In the genomic region with DNA sequence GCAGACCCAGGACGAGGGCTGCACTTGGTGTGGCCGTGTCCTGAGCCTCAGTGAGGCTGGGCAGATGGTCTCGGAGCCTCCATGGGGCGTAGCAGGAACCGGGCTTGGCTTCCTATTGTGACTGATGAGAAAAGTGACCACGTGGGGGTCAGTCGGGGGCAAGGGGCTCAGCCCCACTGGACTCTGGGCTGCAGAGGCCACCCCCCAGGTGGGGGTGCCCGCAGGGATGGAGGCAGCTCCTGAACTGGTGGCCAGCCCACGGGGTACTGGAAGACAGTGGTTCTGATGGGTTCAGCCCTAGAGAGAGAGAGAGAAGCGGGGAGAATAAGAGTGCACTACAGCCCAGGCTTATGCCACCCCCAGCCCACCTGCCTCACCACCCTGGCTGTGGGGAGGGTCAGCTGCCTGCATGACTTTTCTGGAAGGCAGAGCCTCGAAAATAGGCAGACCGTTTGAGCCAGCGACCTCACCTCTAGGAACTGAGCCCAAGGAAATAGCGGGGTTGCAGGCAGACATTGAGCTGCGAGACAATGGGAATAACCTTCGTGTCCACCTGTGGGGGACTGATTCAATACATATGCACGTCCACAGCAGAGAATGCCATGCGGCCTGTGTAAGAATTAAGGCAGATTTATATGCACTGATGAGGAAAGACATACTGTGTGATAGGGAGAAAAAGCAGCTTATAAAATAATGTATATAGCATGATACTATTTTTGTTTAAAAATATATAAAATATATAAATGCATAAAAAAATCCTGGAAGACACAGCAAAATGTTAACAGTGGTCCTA, we compare ENCODE assay signal across 20 cellular contexts. TPM values are rescaled to one million over a fixed set of nuclear protein-coding genes. Genes with fewer than 3 reads are reported as not detected.
A peak's percentile ranks its signal among the peaks of the same experiment; 100 is the strongest.
DNase-seq lines count a peak whose midpoint lies in the region; ATAC-seq and TF ChIP-seq lines count a peak whose summit lies in the region.
"Had no signal": no experiment of that assay in that cellular context is flagged by ENCODE, and none has a peak within 500 bp of the region (broad histone marks: within the 10 kb centered on the region; RNA-seq: fewer than 3 reads in every experiment).

No MANE protein-coding gene starts in this region.

- no peak for ATAC-seq in Panc1
- no peak for ATAC-seq in activated T-helper 17 cell treated with anti-CD3 and anti-CD28 coated beads, Interleukin-2, amount 50 U/mL, for 72 hours (replicated peaks)
- ATAC-seq in GM18870 (IDR thresholded peaks at IDR 0.05; ENCODE audit: unreplicated experiment): no peak
- ATAC-seq in GM21737 (IDR thresholded peaks at IDR 0.05; ENCODE audit: unreplicated experiment): no peak
- ATAC-seq: A549; CD8-positive, alpha-beta T cell had no signal

- no peak overlapping the region for H3K4ac ChIP-seq in neuronal stem cell (ENCODE audit: low read length)

- H3K14ac ChIP-seq in neuronal stem cell (ENCODE audit: low read length): no peak overlapping the region

- peak overlapping the region; percentile 93 for H4K8ac ChIP-seq in neuronal stem cell (ENCODE audit: low read depth, low read length)

- WGBS in neuronal stem cell (ENCODE audit: extremely low coverage in 2 of 2, insufficient read length in 2 of 2, insufficient replicate concordance in 1 of 2), 2 donors: no CpG with 5 or more reads among the region's 18 CpGs

- H3K4me1 ChIP-seq in Panc1 (ENCODE audit: control insufficient read depth, insufficient read depth, low read length): peaks cover 2% of the 10 kb centered on the region; the same call in 1 of the 2 replicates
- peaks cover 2 to 10% of the 10 kb centered on the region in 2 donors for H3K4me1 ChIP-seq in neuronal stem cell (ENCODE audit: control insufficient read depth in 2 of 2, insufficient read depth in 1 of 2, low read depth in 1 of 2, low read length in 2 of 2)
- H3K4me1 ChIP-seq: A549 had no signal

- H3K4me3 ChIP-seq in H7 (ENCODE audit: insufficient read depth, low read depth, low read length) (no peak overlapping the region), Panc1 (ENCODE audit: low read depth in 2 of 2, low read length in 2 of 2) (no peak overlapping the region), neuronal stem cell (ENCODE audit: low read length in 2 of 2) (no peak overlapping the region)
- H3K4me3 ChIP-seq: A549; BLaER1 treated with 17β-estradiol and CSF1 and Interleukin-3, amounts not matched to agents 10 nM and 100 nM had no signal

- H3K27ac Mint-ChIP-seq in activated T-helper 17 cell treated with anti-CD3 and anti-CD28 coated beads, Interleukin-2, amount 50 U/mL, for 72 hours: peak overlapping the region; percentile 21
- H3K27ac Mint-ChIP-seq: B cell; CD4-positive, alpha-beta T cell; CD8-positive, alpha-beta T cell had no signal

- H3K9me3 Mint-ChIP-seq in activated T-helper 17 cell treated with anti-CD3 and anti-CD28 coated beads, Interleukin-2, amount 50 U/mL, for 72 hours: no peaks in the 10 kb centered on the region
- H3K9me3 Mint-ChIP-seq: CD4-positive, alpha-beta T cell; CD8-positive, alpha-beta T cell had no signal

- H2BK15ac ChIP-seq in neuronal stem cell (ENCODE audit: low read length): no peak overlapping the region

- H3K36me3 ChIP-seq in H7 (replicated peaks; ENCODE audit: control insufficient read depth, insufficient read depth, low read length) (no peaks in the 10 kb centered on the region), Panc1 (ENCODE audit: control insufficient read depth, insufficient read depth, low read length) (no peaks in the 10 kb centered on the region), neuronal stem cell (replicated peaks in 1 of 2; ENCODE audit: control insufficient read depth in 2 of 2, insufficient read depth in 2 of 2, low read length in 2 of 2) (no peaks in the 10 kb centered on the region)

- H3K27me3 ChIP-seq in H7 (ENCODE audit: control insufficient read depth, insufficient read depth, low read length): no peaks in the 10 kb centered on the region
- no peaks in the 10 kb centered on the region for H3K27me3 ChIP-seq in Panc1 (ENCODE audit: control insufficient read depth, insufficient read depth, low read length)
- H3K27me3 ChIP-seq in neuronal stem cell (ENCODE audit: control insufficient read depth in 3 of 3, insufficient read depth in 3 of 3, low read depth in 1 of 3, low read length in 3 of 3): no peaks in the 10 kb centered on the region

- H3K4me3 Mint-ChIP-seq in activated T-helper 17 cell treated with anti-CD3 and anti-CD28 coated beads, Interleukin-2, amount 50 U/mL, for 72 hours: no peak overlapping the region
- H3K4me3 Mint-ChIP-seq: B cell; CD4-positive, alpha-beta T cell; CD8-positive, alpha-beta T cell had no signal

- POLR2A ChIA-PET in Panc1 (lab: Charles Lee): no interaction called here

- intact Hi-C loops in Panc1 (cut with micrococcal nuclease; ENCODE audit: unreplicated experiment): no loop called here

- H2BK5ac ChIP-seq in neuronal stem cell (ENCODE audit: low read length): no peak overlapping the region

- H3K27me3 Mint-ChIP-seq in activated T-helper 17 cell treated with anti-CD3 and anti-CD28 coated beads, Interleukin-2, amount 50 U/mL, for 72 hours: no peaks in the 10 kb centered on the region
- H3K27me3 Mint-ChIP-seq: B cell; CD4-positive, alpha-beta T cell had no signal

- H3K18ac ChIP-seq in neuronal stem cell (ENCODE audit: low read length): no peak overlapping the region

- H2AK5ac ChIP-seq in neuronal stem cell (ENCODE audit: low read depth, low read length): peak overlapping the region; percentile 68

- no peak overlapping the region for H3K27ac ChIP-seq in Panc1 (ENCODE audit: low read length)
- H3K27ac ChIP-seq in neuronal stem cell (replicated peaks; ENCODE audit: low read length): no peak overlapping the region
- H3K27ac ChIP-seq: 22Rv1; A549; BLaER1 treated with 17β-estradiol and CSF1 and Interleukin-3, amounts not matched to agents 10 nM and 100 nM; C4-2B had no signal

- no peak overlapping the region for H2BK120ac ChIP-seq in neuronal stem cell (ENCODE audit: low read depth, low read length)

- no peak overlapping the region for H2AFZ ChIP-seq in neuronal stem cell (ENCODE audit: low read length)

- in situ Hi-C loops in Panc1 (cut with HindIII; ENCODE audit: low pct_unique_long_range_greater_than_20kb, low sequenced_read_pairs): no loop called here

- H3K9me3 ChIP-seq in Panc1 (ENCODE audit: control insufficient read depth, insufficient read depth, low read depth, low read length): no peaks in the 10 kb centered on the region
- no peaks in the 10 kb centered on the region for H3K9me3 ChIP-seq in neuronal stem cell (replicated peaks in 1 of 2; ENCODE audit: control insufficient read depth in 2 of 2, insufficient read depth in 1 of 2, low read depth in 1 of 2, low read length in 2 of 2)
- H3K9me3 ChIP-seq: A549; BLaER1 treated with 17β-estradiol and CSF1 and Interleukin-3, amounts not matched to agents 10 nM and 100 nM; Caco-2 had no signal

- no peak overlapping the region for H3K9ac ChIP-seq in neuronal stem cell (ENCODE audit: low read depth, low read length, poor library complexity)
- H3K9ac ChIP-seq: BLaER1 treated with 17β-estradiol and CSF1 and Interleukin-3, amounts not matched to agents 10 nM and 100 nM had no signal

- no peak overlapping the region for H2BK12ac ChIP-seq in neuronal stem cell (ENCODE audit: low read length)

- H3K23ac ChIP-seq in neuronal stem cell (ENCODE audit: low read depth, low read length, poor library complexity): peak overlapping the region; percentile 3

- no peak overlapping the region for H3K4me2 ChIP-seq in neuronal stem cell (ENCODE audit: insufficient read depth, low read length, poor library complexity, severe bottlenecking)
- H3K4me2 ChIP-seq: A549; BLaER1 treated with 17β-estradiol and CSF1 and Interleukin-3, amounts not matched to agents 10 nM and 100 nM had no signal

- no peaks in the 10 kb centered on the region for H3K79me1 ChIP-seq in neuronal stem cell (ENCODE audit: low read depth, low read length)

- no peaks in the 10 kb centered on the region for H3K36me3 Mint-ChIP-seq in activated T-helper 17 cell treated with anti-CD3 and anti-CD28 coated beads, Interleukin-2, amount 50 U/mL, for 72 hours (ENCODE audit: low read depth)

- TSS peak; percentile 69 for BruUV-seq in Panc1 (replicated peaks; lab: Mats Ljungman, UMichigan)

- H4K91ac ChIP-seq in neuronal stem cell (ENCODE audit: low read depth, low read length, poor library complexity): no peak overlapping the region

- H3K4me1 Mint-ChIP-seq in activated T-helper 17 cell treated with anti-CD3 and anti-CD28 coated beads, Interleukin-2, amount 50 U/mL, for 72 hours: no peaks in the 10 kb centered on the region
- H3K4me1 Mint-ChIP-seq: B cell had no signal

- peak; percentile 61 for DNase-seq in H7
- DNase-seq in Panc1 (ENCODE audit: low read depth, low spot score): no peak
- no peak for DNase-seq in neuronal stem cell (ENCODE audit: low spot score)
- no peak for DNase-seq in activated CD4-positive, CD25-positive, alpha-beta regulatory T cell (lab: John Stamatoyannopoulos, UW)
- no peak for DNase-seq in activated CD4-positive, alpha-beta T cell treated with anti-CD3 and anti-CD28 coated beads for 1 hour
- DNase-seq: AML-193; Caco-2; Calu3; CD4-positive, alpha-beta T cell; CD8-positive, alpha-beta T cell; DMS79 treated with DMSO at 0.1 percent for 48 hours; GF-D8 had no signal

- CTCF ChIA-PET in Panc1 (lab: Charles Lee): interaction anchor here (0.6 kb wide), 1 partner anchor 30 kb away, joined by 3 read pairs; no protein-coding TSS in a partner anchor

- no peak for TF ChIP-seq CTCF in Panc1 (IDR thresholded peaks at IDR 0.05)

RNA-seq across cellular contexts. Expression of a gene that starts 11.5 kb away (rescaled TPM):
- 0.11 TPM in 1 of 2 replicates, not detected in the other for total RNA-seq in H7 (2014; rRNA removed; shearing (Covaris generic))
- 2.1 TPM for total RNA-seq in Panc1 (2021; ENCODE audit: unreplicated experiment)
- polyA plus RNA-seq in Panc1 (2012; ENCODE audit: insufficient read length): 2.1 TPM
- total RNA-seq in activated T-helper 17 cell treated with anti-CD3 and anti-CD28 coated beads, Interleukin-2, amount 50 U/mL, for 72 hours: under 1 TPM in 1 of 2 donors, not detected in 1; 0.09 TPM
- polyA plus RNA-seq in neuronal stem cell (2013, experiment 1 of 2): 0.04 TPM
- polyA plus RNA-seq in neuronal stem cell (2013, experiment 2 of 2): 0.04 TPM
- total RNA-seq: B cell, Caco-2, Calu3 had no signal

RNA-seq across cellular contexts. Expression of a gene that starts 35.6 kb away (rescaled TPM):
- 35.6 and 38.5 TPM in 2 replicates for total RNA-seq in H7 (2014; rRNA removed; shearing (Covaris generic))
- total RNA-seq in Panc1 (2021; ENCODE audit: unreplicated experiment): 22.4 TPM
- 30.5 TPM for polyA plus RNA-seq in Panc1 (2012; ENCODE audit: insufficient read length)
- 10 to 100 TPM; 17.8 to 29.7 TPM for total RNA-seq in activated T-helper 17 cell treated with anti-CD3 and anti-CD28 coated beads, Interleukin-2, amount 50 U/mL, for 72 hours
- 23.3 TPM for polyA plus RNA-seq in neuronal stem cell (2013, experiment 1 of 2)
- polyA plus RNA-seq in neuronal stem cell (2013, experiment 2 of 2): 23.0 TPM

RNA-seq across cellular contexts. Expression of a gene that starts 35.9 kb away (rescaled TPM):
- total RNA-seq in H7 (2014; rRNA removed; shearing (Covaris generic)): 108 and 170 TPM in 2 replicates
- 93.7 TPM for total RNA-seq in Panc1 (2021; ENCODE audit: unreplicated experiment)
- 172 TPM for polyA plus RNA-seq in Panc1 (2012; ENCODE audit: insufficient read length)
- 100 to 1,000 TPM in 1 of 2 donors, 10 to 100 TPM in 1; 62.8 to 106 TPM for total RNA-seq in activated T-helper 17 cell treated with anti-CD3 and anti-CD28 coated beads, Interleukin-2, amount 50 U/mL, for 72 hours
- 169 TPM for polyA plus RNA-seq in neuronal stem cell (2013, experiment 1 of 2)
- polyA plus RNA-seq in neuronal stem cell (2013, experiment 2 of 2): 171 TPM
